Comparison of ENCODE assay signal across 9 cellular contexts in genomic region chr16:23863511-23864422, GRCh38. TPM values are rescaled to one million over a fixed set of nuclear protein-coding genes. Genes with fewer than 3 reads are reported as not detected.
DNase-seq lines count a peak whose midpoint lies in the region; ATAC-seq lines count a peak whose summit lies in the region.
"Had no signal": no experiment of that assay in that cellular context is flagged by ENCODE, and none has a peak within 500 bp of the region (broad histone marks: within the 10 kb centered on the region; RNA-seq: fewer than 3 reads in every experiment).

No MANE protein-coding gene starts in this region.

- H3K4me1 ChIP-seq in muscle layer of duodenum (ENCODE audit: control insufficient read depth in 1 of 2, insufficient read depth in 2 of 2, low read length in 2 of 2), result peaks cover 0 to 34% of the 10 kb centered on the region in 2 donors

- peak overlapping the region; percentile 55 to 63 for H3K4me3 ChIP-seq in muscle layer of duodenum (ENCODE audit: low read depth in 1 of 2, low read length in 2 of 2)

- H3K4me3 Mint-ChIP-seq in activated T-cell treated with anti-CD3 and anti-CD28 coated beads, Interleukin-2, amount 50 U/mL, for 4 hours, result peak overlapping the region; percentile 79

- H3K9me3 ChIP-seq in muscle layer of duodenum (ENCODE audit: control insufficient read depth in 1 of 2, low read length in 2 of 2), result no peaks in the 10 kb centered on the region

- DNase-seq in activated T-cell treated with anti-CD3 and anti-CD28 coated beads, Interleukin-2, amount 50 U/mL, for 4 hours, result no peak
- no peak for DNase-seq in activated T-cell treated with anti-CD3 and anti-CD28 coated beads for 4 hours
- peak; percentile 98 for DNase-seq in SKM-1 treated with dmso at 0.1 percent for 144 hours (lab: John Stamatoyannopoulos, UW; ENCODE audit: unreplicated experiment)
- DNase-seq in middle frontal gyrus (ENCODE audit: extremely low spot score, low spot score), result no peak
- DNase-seq in T1000 (lab: John Stamatoyannopoulos, UW), result no peak
- no peak for DNase-seq in NCI-H510A (lab: John Stamatoyannopoulos, UW)

- H3K9me3 Mint-ChIP-seq in activated T-cell treated with anti-CD3 and anti-CD28 coated beads, Interleukin-2, amount 50 U/mL, for 4 hours, result no peaks in the 10 kb centered on the region

- H3K27ac ChIP-seq in muscle layer of duodenum (ENCODE audit: low read length), result peak overlapping the region; percentile 12
- H3K27ac ChIP-seq: C4-2B had no signal

- no peaks in the 10 kb centered on the region for H3K27me3 ChIP-seq in muscle layer of duodenum (ENCODE audit: low read depth, low read length)

- peak; percentile 79 for ATAC-seq in activated T-cell treated with anti-CD3 and anti-CD28 coated beads, Interleukin-2, amount 50 U/mL, for 4 hours
- peak; percentile 59 for ATAC-seq in HG03039 (IDR thresholded peaks at IDR 0.05; ENCODE audit: unreplicated experiment)

- no peaks in the 10 kb centered on the region for H3K27me3 Mint-ChIP-seq in activated T-cell treated with anti-CD3 and anti-CD28 coated beads, Interleukin-2, amount 50 U/mL, for 4 hours (ENCODE audit: low read depth)

- no peaks in the 10 kb centered on the region for H3K36me3 Mint-ChIP-seq in activated T-cell treated with anti-CD3 and anti-CD28 coated beads, Interleukin-2, amount 50 U/mL, for 4 hours (ENCODE audit: insufficient read depth)

- peaks cover 81% of the 10 kb centered on the region for H3K4me1 Mint-ChIP-seq in activated T-cell treated with anti-CD3 and anti-CD28 coated beads, Interleukin-2, amount 50 U/mL, for 4 hours (ENCODE audit: low read depth)

- no peaks in the 10 kb centered on the region for H3K36me3 ChIP-seq in muscle layer of duodenum (ENCODE audit: control insufficient read depth in 1 of 2, insufficient read depth in 2 of 2, low read length in 2 of 2)

RNA-seq across cellular contexts. Expression of gene PRKCB, which starts 28.0 kb away (rescaled TPM):
- total RNA-seq in activated T-cell treated with anti-CD3 and anti-CD28 coated beads, Interleukin-2, amount 50 U/mL, for 4 hours, result 10 to 100 TPM; 41.4 to 66.8 (median 63.3) TPM
